In the genomic region with DNA sequence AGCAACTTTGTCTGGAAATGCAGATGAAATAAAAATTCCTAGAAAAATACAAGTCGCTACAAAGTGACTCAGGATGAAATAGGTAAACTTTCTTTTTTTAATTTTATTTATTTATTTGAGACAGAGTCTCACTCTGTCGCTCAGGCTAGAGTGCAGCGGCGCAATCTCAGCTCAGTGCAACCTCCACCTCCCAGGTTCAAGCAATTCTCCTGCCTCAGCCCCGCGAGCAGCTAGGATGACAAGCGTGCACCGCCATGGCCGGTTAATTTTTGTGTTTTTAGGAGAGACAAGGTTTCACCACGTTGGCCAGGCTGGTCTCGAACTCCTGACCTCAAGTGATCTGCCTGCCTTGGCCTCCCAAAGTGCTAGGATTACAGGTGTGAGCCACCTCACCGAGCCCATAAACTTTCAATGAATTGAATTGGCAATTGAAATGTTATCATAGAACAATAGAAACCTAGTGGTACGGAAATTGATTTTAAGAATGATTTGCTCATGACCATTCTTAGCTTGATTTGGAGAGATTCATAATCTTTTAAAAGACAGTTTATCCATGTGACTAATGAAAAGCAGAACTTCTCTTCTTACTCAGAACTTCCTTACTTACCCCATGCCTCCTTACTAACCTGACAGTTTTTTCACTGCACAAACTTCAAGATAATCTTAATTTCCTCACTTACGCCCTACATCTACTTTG, we compare ENCODE assay signal across 1 cellular context.
TF ChIP-seq lines count a peak whose summit lies in the region.

No MANE protein-coding gene starts in this region.

TF ChIP-seq in liver, 16 proteins besides CTCF, POLR2A, EP300 and RAD21 (continued from another document):
- TF ChIP-seq, protein P1, sequence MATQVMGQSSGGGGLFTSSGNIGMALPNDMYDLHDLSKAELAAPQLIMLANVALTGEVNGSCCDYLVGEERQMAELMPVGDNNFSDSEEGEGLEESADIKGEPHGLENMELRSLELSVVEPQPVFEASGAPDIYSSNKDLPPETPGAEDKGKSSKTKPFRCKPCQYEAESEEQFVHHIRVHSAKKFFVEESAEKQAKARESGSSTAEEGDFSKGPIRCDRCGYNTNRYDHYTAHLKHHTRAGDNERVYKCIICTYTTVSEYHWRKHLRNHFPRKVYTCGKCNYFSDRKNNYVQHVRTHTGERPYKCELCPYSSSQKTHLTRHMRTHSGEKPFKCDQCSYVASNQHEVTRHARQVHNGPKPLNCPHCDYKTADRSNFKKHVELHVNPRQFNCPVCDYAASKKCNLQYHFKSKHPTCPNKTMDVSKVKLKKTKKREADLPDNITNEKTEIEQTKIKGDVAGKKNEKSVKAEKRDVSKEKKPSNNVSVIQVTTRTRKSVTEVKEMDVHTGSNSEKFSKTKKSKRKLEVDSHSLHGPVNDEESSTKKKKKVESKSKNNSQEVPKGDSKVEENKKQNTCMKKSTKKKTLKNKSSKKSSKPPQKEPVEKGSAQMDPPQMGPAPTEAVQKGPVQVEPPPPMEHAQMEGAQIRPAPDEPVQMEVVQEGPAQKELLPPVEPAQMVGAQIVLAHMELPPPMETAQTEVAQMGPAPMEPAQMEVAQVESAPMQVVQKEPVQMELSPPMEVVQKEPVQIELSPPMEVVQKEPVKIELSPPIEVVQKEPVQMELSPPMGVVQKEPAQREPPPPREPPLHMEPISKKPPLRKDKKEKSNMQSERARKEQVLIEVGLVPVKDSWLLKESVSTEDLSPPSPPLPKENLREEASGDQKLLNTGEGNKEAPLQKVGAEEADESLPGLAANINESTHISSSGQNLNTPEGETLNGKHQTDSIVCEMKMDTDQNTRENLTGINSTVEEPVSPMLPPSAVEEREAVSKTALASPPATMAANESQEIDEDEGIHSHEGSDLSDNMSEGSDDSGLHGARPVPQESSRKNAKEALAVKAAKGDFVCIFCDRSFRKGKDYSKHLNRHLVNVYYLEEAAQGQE (IDR thresholded peaks at IDR 0.05): no peak
- no peak for TF ChIP-seq FOXA1 (IDR thresholded peaks at IDR 0.05)
- TF ChIP-seq, protein P2, sequence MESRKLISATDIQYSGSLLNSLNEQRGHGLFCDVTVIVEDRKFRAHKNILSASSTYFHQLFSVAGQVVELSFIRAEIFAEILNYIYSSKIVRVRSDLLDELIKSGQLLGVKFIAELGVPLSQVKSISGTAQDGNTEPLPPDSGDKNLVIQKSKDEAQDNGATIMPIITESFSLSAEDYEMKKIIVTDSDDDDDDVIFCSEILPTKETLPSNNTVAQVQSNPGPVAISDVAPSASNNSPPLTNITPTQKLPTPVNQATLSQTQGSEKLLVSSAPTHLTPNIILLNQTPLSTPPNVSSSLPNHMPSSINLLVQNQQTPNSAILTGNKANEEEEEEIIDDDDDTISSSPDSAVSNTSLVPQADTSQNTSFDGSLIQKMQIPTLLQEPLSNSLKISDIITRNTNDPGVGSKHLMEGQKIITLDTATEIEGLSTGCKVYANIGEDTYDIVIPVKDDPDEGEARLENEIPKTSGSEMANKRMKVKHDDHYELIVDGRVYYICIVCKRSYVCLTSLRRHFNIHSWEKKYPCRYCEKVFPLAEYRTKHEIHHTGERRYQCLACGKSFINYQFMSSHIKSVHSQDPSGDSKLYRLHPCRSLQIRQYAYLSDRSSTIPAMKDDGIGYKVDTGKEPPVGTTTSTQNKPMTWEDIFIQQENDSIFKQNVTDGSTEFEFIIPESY (IDR thresholded peaks at IDR 0.05): no peak
